In the genomic region with DNA sequence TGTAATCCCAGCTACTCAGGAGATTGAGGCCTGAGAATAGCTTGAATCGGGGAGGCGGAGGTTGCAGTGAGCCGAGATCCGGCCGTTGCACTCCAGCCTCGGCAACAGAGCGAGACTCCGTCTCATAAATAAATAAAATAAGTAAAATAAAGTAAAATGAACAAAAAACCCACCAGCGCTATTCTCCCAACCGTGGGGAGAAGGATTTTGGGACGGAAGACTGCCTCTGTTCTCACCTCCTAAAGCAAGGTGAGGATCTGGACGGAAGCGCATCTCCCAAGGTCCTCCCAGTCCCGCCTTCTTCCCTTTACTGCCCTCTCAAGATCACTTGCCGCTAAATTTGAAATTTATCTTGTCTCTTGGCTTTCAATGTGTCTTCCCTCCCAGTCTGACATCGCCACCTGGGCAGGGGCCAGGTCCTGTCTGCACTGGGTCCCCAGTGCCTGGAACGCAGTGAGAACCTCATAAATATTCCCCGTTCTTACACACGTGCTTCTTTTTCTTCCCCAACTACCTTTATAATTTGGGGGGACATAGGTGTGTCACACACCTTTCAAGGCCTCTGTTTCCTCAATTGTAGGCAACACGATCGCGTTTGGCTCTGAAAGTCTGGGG, we compare ENCODE assay signal across 9 cellular contexts. TPM values are rescaled to one million over a fixed set of nuclear protein-coding genes. Genes with fewer than 3 reads are reported as not detected.
DNase-seq lines count a peak whose midpoint lies in the region; ATAC-seq and TF ChIP-seq lines count a peak whose summit lies in the region.
"Had no signal": no experiment of that assay in that cellular context is flagged by ENCODE, and none has a peak within 500 bp of the region (broad histone marks: within the 10 kb centered on the region; RNA-seq: fewer than 3 reads in every experiment).

No MANE protein-coding gene starts in this region.

- H3K27ac Mint-ChIP-seq in brain: peak overlapping the region; percentile 83 to 96 (median 94)
- H3K27ac Mint-ChIP-seq in naive B cell: peak overlapping the region; percentile 92 to 99 (median 97)

- H3K9me3 ChIP-seq in right atrium auricular region: no peaks in the 10 kb centered on the region
- no peaks in the 10 kb centered on the region for H3K9me3 ChIP-seq in vagina

- peak overlapping the region; percentile 85 to 93 (median 88) for H3K4me3 Mint-ChIP-seq in brain
- peak overlapping the region; percentile 81 to 96 (median 91) for H3K4me3 Mint-ChIP-seq in naive B cell

- H3K36me3 Mint-ChIP-seq in brain: peaks cover 30% of the 10 kb centered on the region
- peaks cover 14 to 20% of the 10 kb centered on the region in 2 donors for H3K36me3 Mint-ChIP-seq in naive B cell

- H3K4me3 ChIP-seq in right atrium auricular region (peak overlapping the region in 1 of 2 donors; percentile 50), vagina (peak overlapping the region in 1 of 2 donors; percentile 39)

- peaks cover 0 to 2% (median 0%) of the 10 kb centered on the region in 5 experiments for H3K9me3 Mint-ChIP-seq in brain
- H3K9me3 Mint-ChIP-seq in naive B cell: peaks cover 0 to 5% (median 0%) of the 10 kb centered on the region in 7 donors

- H3K36me3 ChIP-seq in right atrium auricular region (peaks cover 24% of the 10 kb centered on the region), vagina (peaks cover 0 to 23% of the 10 kb centered on the region in 2 donors)

- TF ChIP-seq CTCF in right atrium auricular region (IDR thresholded peaks at IDR 0.05) (no peak), brain (conservative IDR thresholded peaks at IDR 0.05) (no peak), vagina (IDR thresholded peaks at IDR 0.05) (no peak), GM10266 (IDR thresholded peaks at IDR 0.05; ENCODE audit: control insufficient read depth, insufficient read depth, low read depth, missing control alignments) (no peak)

- peaks cover 0 to 41% of the 10 kb centered on the region in 2 donors for H3K4me1 ChIP-seq in right atrium auricular region
- peaks cover 39% of the 10 kb centered on the region for H3K4me1 ChIP-seq in vagina

- H3K27me3 Mint-ChIP-seq in brain: peaks cover 7% of the 10 kb centered on the region
- H3K27me3 Mint-ChIP-seq in naive B cell: no peaks in the 10 kb centered on the region

- H3K4me1 Mint-ChIP-seq in brain (peaks cover 47% of the 10 kb centered on the region), naive B cell (peaks cover 46 to 74% (median 62%) of the 10 kb centered on the region in 3 donors)

- intact Hi-C loops in cardiac septum (cut with DNase I) (no loop called here), vagina (cut with DNase I) (no loop called here)

- H3K27me3 ChIP-seq in right atrium auricular region (no peaks in the 10 kb centered on the region), vagina (no peaks in the 10 kb centered on the region)

- peak overlapping the region; percentile 100 for H3K27ac ChIP-seq in right atrium auricular region
- peak overlapping the region; percentile 100 for H3K27ac ChIP-seq in vagina

- ATAC-seq in naive B cell (ENCODE audit: low read depth in 2 of 2) (no peak), HG02588 (IDR thresholded peaks at IDR 0.05; ENCODE audit: unreplicated experiment) (no peak)

- DNase-seq in right atrium auricular region (ENCODE audit: low spot score) (no peak), cardiac septum (ENCODE audit: low spot score) (no peak), naive B cell (no peak), vagina (ENCODE audit: extremely low spot score in 2 of 2) (no peak), DMS 273 (lab: John Stamatoyannopoulos, UW; ENCODE audit: unreplicated experiment) (no peak), GM10266 (ENCODE audit: extremely low spot score) (no peak)

- TF ChIP-seq POLR2A in vagina (IDR thresholded peaks at IDR 0.05): no peak

RNA-seq across cellular contexts. Expression of a gene that starts 1.2 kb away (rescaled TPM):
- total RNA-seq in right atrium auricular region: 10 to 100 TPM; 36.5 to 52.9 TPM
- 61.6 TPM for total RNA-seq in cardiac septum
- polyA plus RNA-seq in brain (ENCODE audit: insufficient read depth, low read depth, low replicate concordance): 154 TPM
- polyA plus RNA-seq in naive B cell (ENCODE audit: low read depth in 6 of 6): 100 to 1,000 TPM in 2 of 6 donors, 10 to 100 TPM in 4; 73.1 to 113 (median 75.9) TPM
- total RNA-seq in vagina: 164 TPM

RNA-seq across cellular contexts. Expression of a gene that starts 10.0 kb away (rescaled TPM):
- total RNA-seq in right atrium auricular region (10 to 100 TPM; 60.3 to 63.9 TPM), cardiac septum (62.0 TPM), vagina (110 TPM)
- polyA plus RNA-seq in brain (ENCODE audit: insufficient read depth, low read depth, low replicate concordance) (627 TPM), naive B cell (ENCODE audit: low read depth in 6 of 6) (100 to 1,000 TPM in 5 of 6 donors, 10 to 100 TPM in 1; 95.6 to 169 (median 116) TPM)

RNA-seq across cellular contexts. Expression of a gene that starts 23.4 kb away (rescaled TPM):
- total RNA-seq in right atrium auricular region (10 to 100 TPM; 49.6 to 58.2 TPM), cardiac septum (49.5 TPM), vagina (81.0 TPM)
- polyA plus RNA-seq in brain (ENCODE audit: insufficient read depth, low read depth, low replicate concordance) (137 TPM), naive B cell (ENCODE audit: low read depth in 6 of 6) (10 to 100 TPM in 1 of 6 donors, 1 to 10 TPM in 5; 6.9 to 10.3 (median 7.5) TPM)

RNA-seq across cellular contexts. Expression of a gene that starts 44.2 kb away (rescaled TPM):
- not detected for total RNA-seq in right atrium auricular region
- total RNA-seq in cardiac septum: not detected
- 1.5 TPM for polyA plus RNA-seq in brain (ENCODE audit: insufficient read depth, low read depth, low replicate concordance)
- polyA plus RNA-seq in naive B cell (ENCODE audit: low read depth in 6 of 6): not detected
- not detected for total RNA-seq in vagina
- total RNA-seq: Daoy had no signal

RNA-seq across cellular contexts. Expression of a gene that starts 52.5 kb away (rescaled TPM):
- 100 to 1,000 TPM; 593 to 729 TPM for total RNA-seq in right atrium auricular region
- 382 TPM for total RNA-seq in cardiac septum
- polyA plus RNA-seq in brain (ENCODE audit: insufficient read depth, low read depth, low replicate concordance): 694 TPM
- 100 to 1,000 TPM; 141 to 216 (median 170) TPM for polyA plus RNA-seq in naive B cell (ENCODE audit: low read depth in 6 of 6)
- 375 TPM for total RNA-seq in vagina
